ENCODE assay signal across 6 cellular contexts in the genomic region with DNA sequence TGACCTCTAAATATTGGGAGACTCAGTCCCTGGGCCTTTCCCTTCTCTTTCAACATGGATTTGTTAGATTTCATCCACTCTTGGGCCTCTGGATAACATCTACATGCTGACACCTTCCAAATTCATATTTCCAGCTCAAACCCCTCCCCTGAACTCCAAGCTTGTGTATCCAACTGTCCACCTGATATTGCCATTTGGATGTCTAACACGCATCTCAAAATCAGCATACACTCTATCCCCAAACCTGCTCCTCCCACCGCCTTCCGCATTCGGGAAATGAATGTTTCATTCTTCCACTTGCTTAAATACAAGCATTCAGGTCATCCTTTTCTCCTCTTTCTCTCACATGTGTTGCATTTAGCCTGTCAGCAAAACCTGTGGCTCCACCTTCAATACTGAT.
"Had no signal": no experiment of that assay in that cellular context is flagged by ENCODE, and none has a peak within 500 bp of the region (broad histone marks: within the 10 kb centered on the region; RNA-seq: fewer than 3 reads in every experiment).

No MANE protein-coding gene starts in this region.

- DNase-seq: IMR-90, KBM-7, KG1 had no signal

- H3K4me3 ChIP-seq: K562 had no signal

- H3K27ac ChIP-seq: HL-60, KMS-11 had no signal
